In genomic region chr6:115997990-115998585, GRCh38 we compare ENCODE assay signal across 18 cellular contexts.
DNase-seq lines count a peak whose midpoint lies in the region; ATAC-seq, FAIRE-seq and TF ChIP-seq lines count a peak whose summit lies in the region.
"Had no signal": no experiment of that assay in that cellular context is flagged by ENCODE, and none has a peak within 500 bp of the region (broad histone marks: within the 10 kb centered on the region; RNA-seq: fewer than 3 reads in every experiment).

No MANE protein-coding gene starts in this region.

- H3K9me3 ChIP-seq in HEK293 (ENCODE audit: control insufficient read depth, insufficient read depth, low read depth, low read length), result no peaks in the 10 kb centered on the region
- H3K9me3 ChIP-seq in HepG2 (ENCODE audit: low read length), result no peaks in the 10 kb centered on the region
- H3K9me3 ChIP-seq in trophoblast cell (ENCODE audit: insufficient read depth, low read depth, low read length), result no peaks in the 10 kb centered on the region
- no peaks in the 10 kb centered on the region for H3K9me3 ChIP-seq in ascending aorta
- H3K9me3 ChIP-seq: BLaER1, HAP-1 had no signal

- TF ChIP-seq RAD21 in HepG2 (CRISPR knock-in tag; IDR thresholded peaks at IDR 0.05), result no peak

- no peak overlapping the region for H3K14ac ChIP-seq in trophoblast cell (ENCODE audit: low read length)

- H3K4ac ChIP-seq in trophoblast cell (ENCODE audit: low read depth, low read length), result no peak overlapping the region

- H3K18ac ChIP-seq in trophoblast cell (ENCODE audit: low read length), result no peak overlapping the region

- H3K27ac ChIP-seq in HEK293 (ENCODE audit: extremely low read depth, low read depth, low read length) (no peak overlapping the region), HepG2 (ENCODE audit: extremely low read length, insufficient read depth, low read length) (peak overlapping the region; percentile 56), trophoblast cell (ENCODE audit: low read depth, low read length) (no peak overlapping the region), ascending aorta (no peak overlapping the region)
- H3K27ac ChIP-seq: BLaER1, C4-2B had no signal

- DNase-seq in HepG2 (ENCODE audit: low spot score) (peak; percentile 66), trophoblast cell (no peak), GM10248 (ENCODE audit: extremely low spot score) (no peak), activated T-cell treated with anti-CD3 and anti-CD28 coated beads for 4 hours (no peak), ascending aorta (ENCODE audit: low spot score in 2 of 2) (no peak)
- DNase-seq: Calu3; CD4-positive, CD25-positive, alpha-beta regulatory T cell; CD8-positive, alpha-beta T cell; DMS53; DMS79 treated with DMSO at 0.1 percent for 48 hours; GF-D8; GOT3 had no signal

- no peak overlapping the region for H4K12ac ChIP-seq in trophoblast cell (ENCODE audit: low read depth, low read length)

- ATAC-seq in HepG2, result peak; percentile 91
- ATAC-seq: CD8-positive, alpha-beta T cell had no signal

- H3K4me1 ChIP-seq in HEK293 (ENCODE audit: control insufficient read depth, insufficient read depth, low read length) (no peaks in the 10 kb centered on the region), HepG2 (ENCODE audit: insufficient read depth, low read length) (peaks cover 20% of the 10 kb centered on the region), trophoblast cell (ENCODE audit: control insufficient read depth in 1 of 2, insufficient read depth in 2 of 2, low read length in 2 of 2) (no peaks in the 10 kb centered on the region), ascending aorta (no peaks in the 10 kb centered on the region)
- H3K4me1 ChIP-seq: BLaER1, HAP-1 had no signal

- H3K27me3 ChIP-seq in HepG2 (ENCODE audit: control insufficient read depth in 1 of 2, insufficient read depth in 2 of 2, low read length in 2 of 2) (no peaks in the 10 kb centered on the region), trophoblast cell (ENCODE audit: insufficient read depth, low read length) (no peaks in the 10 kb centered on the region), ascending aorta (no peaks in the 10 kb centered on the region)
- H3K27me3 ChIP-seq: BLaER1 had no signal

- H4K20me1 ChIP-seq in HepG2 (ENCODE audit: insufficient read depth, low read length), result 0 out of 2 replicates have a peak, but pooled peaks cover 5% of the 10 kb centered on the region
- H4K20me1 ChIP-seq: BLaER1 had no signal

- H3K79me1 ChIP-seq in trophoblast cell (ENCODE audit: low read length), result no peaks in the 10 kb centered on the region

- H3K79me2 ChIP-seq in HepG2 (ENCODE audit: insufficient read depth, low read length), result no peaks in the 10 kb centered on the region
- no peaks in the 10 kb centered on the region for H3K79me2 ChIP-seq in trophoblast cell (ENCODE audit: control insufficient read depth, insufficient read depth, low read length, poor library complexity)

- no peak for FAIRE-seq in HepG2 (lab: Jason Lieb, UNC)
- FAIRE-seq: GM12892, H54 had no signal

- CTCF ChIA-PET in HEK293 (lab: Yijun Ruan, JAX) (interaction anchor here (0.7 to 1.4 kb wide), 2 partner anchors 9 to 114 kb away, joined by 3 read pairs; no protein-coding TSS in a partner anchor), HepG2 (lab: Yijun Ruan, JAX; ENCODE audit: low intra/inter-chr PET ratio, low total read pairs) (no interaction called here), GM10248 (lab: Yijun Ruan, JAX) (interaction anchor here (1.0 to 2.2 kb wide), 4 partner anchors 12 to 102 kb away, joined by 3 to 7 read pairs (median 4); partner anchors contain the start of gene NT5DC1)

- 40% methylated on average over 5 of the region's 5 CpGs for WGBS in HepG2 (ENCODE audit: low lambda C conversion rate)
- WGBS in trophoblast cell (ENCODE audit: extremely low coverage, insufficient coverage, insufficient read length), result 100% methylated on average over 1 of the region's 5 CpGs

- no peak overlapping the region for H2BK12ac ChIP-seq in trophoblast cell (ENCODE audit: low read length)

- peak overlapping the region; percentile 15 for H3K23ac ChIP-seq in trophoblast cell (ENCODE audit: low read length)

- intact Hi-C loops in HepG2 (cut with micrococcal nuclease; ENCODE audit: unreplicated experiment) (no loop called here), ascending aorta (cut with DNase I) (no loop called here)

- no peak overlapping the region for H4K8ac ChIP-seq in trophoblast cell (ENCODE audit: low read depth, low read length)

- TF ChIP-seq POLR2A in HepG2 (IDR thresholded peaks at IDR 0.05; ENCODE audit: insufficient read depth in 1 of 2, low read depth in 2 of 2, low read length in 2 of 2), result no peak

- POLR2A ChIA-PET in HEK293 (lab: Yijun Ruan, JAX) (interaction anchor here (1.2 kb wide), 1 partner anchor 102 kb away, joined by 3 read pairs; the partner anchor contains the start of gene NT5DC1), HepG2 (lab: Yijun Ruan, JAX) (interaction anchor here (0.7 kb wide), 1 partner anchor 103 kb away, joined by 3 read pairs; no protein-coding TSS in a partner anchor), GM10248 (lab: Yijun Ruan, JAX) (no interaction called here)

- H4K91ac ChIP-seq in trophoblast cell (ENCODE audit: low read depth, low read length), result no peak overlapping the region

- H3K9ac ChIP-seq in HepG2 (ENCODE audit: insufficient read depth, low read depth, low read length), result no peak overlapping the region
- no peak overlapping the region for H3K9ac ChIP-seq in trophoblast cell (ENCODE audit: low read length)
- H3K9ac ChIP-seq: BLaER1 had no signal

- TF ChIP-seq EP300 in HepG2 (IDR thresholded peaks at IDR 0.05; ENCODE audit: low read depth in 2 of 2, low read length in 2 of 2) (no peak), HepG2 (CRISPR knock-in tag; IDR thresholded peaks at IDR 0.05; ENCODE audit: borderline replicate concordance) (no peak)

- peak overlapping the region; percentile 14 for H3K4me2 ChIP-seq in HepG2 (ENCODE audit: low read depth, low read length)
- no peak overlapping the region for H3K4me2 ChIP-seq in trophoblast cell (ENCODE audit: low read length)
- H3K4me2 ChIP-seq: BLaER1 had no signal

- TF ChIP-seq CTCF in HEK293 (tag by site-specific recombination; IDR thresholded peaks at IDR 0.05), result no peak
- no peak for TF ChIP-seq CTCF in HepG2 (CRISPR knock-in tag; IDR thresholded peaks at IDR 0.05)
- TF ChIP-seq CTCF in GM10248 (IDR thresholded peaks at IDR 0.05; ENCODE audit: control extremely low read depth, extremely low read depth, low read depth, missing control alignments), result no peak
- no peak for TF ChIP-seq CTCF in ascending aorta (IDR thresholded peaks at IDR 0.05)

- no TSS peak for BruUV-seq in HepG2 (replicated peaks; lab: Mats Ljungman, UMichigan)

- H2AFZ ChIP-seq in HepG2 (ENCODE audit: low read length) (no peak overlapping the region), trophoblast cell (ENCODE audit: insufficient read depth, low read length, poor library complexity) (no peak overlapping the region)

- H2AK5ac ChIP-seq in trophoblast cell (ENCODE audit: low read length), result no peak overlapping the region

- H3K4me3 ChIP-seq in HEK293 (ENCODE audit: low read depth, low read length) (no peak overlapping the region), HepG2 (replicated peaks in 1 of 3; ENCODE audit: insufficient read depth in 1 of 3, low read depth in 2 of 3, low read length in 3 of 3) (no peak overlapping the region), trophoblast cell (ENCODE audit: low read depth, low read length) (no peak overlapping the region), ascending aorta (no peak overlapping the region)
- H3K4me3 ChIP-seq: BLaER1, HAP-1 had no signal

- H3K36me3 ChIP-seq in HEK293 (ENCODE audit: control insufficient read depth in 2 of 2, insufficient read depth in 1 of 2, low read length in 2 of 2), result peaks cover 0 to 3% of the 10 kb centered on the region in 2 experiments; a peak in 1 of 3 replicates
- peaks cover 4 to 14% of the 10 kb centered on the region in 2 experiments; a peak in 3 of 5 replicates for H3K36me3 ChIP-seq in HepG2 (replicated peaks in 1 of 2; ENCODE audit: control insufficient read depth in 1 of 2, insufficient read depth in 2 of 2, low read length in 2 of 2)
- H3K36me3 ChIP-seq in trophoblast cell (ENCODE audit: control insufficient read depth in 1 of 2, insufficient read depth in 2 of 2, low read length in 2 of 2), result no peaks in the 10 kb centered on the region
- H3K36me3 ChIP-seq in ascending aorta, result peaks cover 8% of the 10 kb centered on the region in 2 donors
- H3K36me3 ChIP-seq: BLaER1, HAP-1 had no signal

- in situ Hi-C loops in HepG2 (cut with HindIII; ENCODE audit: extremely low pct_ligation_motif_present, low pct_unique_long_range_greater_than_20kb), result no loop called here

- H2BK5ac ChIP-seq in trophoblast cell (ENCODE audit: low read depth, low read length, poor library complexity), result no peak overlapping the region

- H2BK120ac ChIP-seq in trophoblast cell (ENCODE audit: insufficient read depth, low read length, poor library complexity), result no peak overlapping the region

TF ChIP-seq in HEK293, 187 proteins besides CTCF, POLR2A, EP300 and RAD21:
- no peak for TF ChIP-seq ZNF157 (tag by site-specific recombination; IDR thresholded peaks at IDR 0.05)
- 0 out of 2 replicates have a peak, but pooled peaks have one; percentile 27 for TF ChIP-seq ZBTB17 (tag by site-specific recombination; IDR thresholded peaks at IDR 0.05)
- TF ChIP-seq KLF1 (tag by site-specific recombination; IDR thresholded peaks at IDR 0.05), result no peak
TF ChIP-seq in HEK293: peak in this region for 1.

TF ChIP-seq in HepG2, 621 proteins besides CTCF, POLR2A, EP300 and RAD21 (continues in another document):
- TF ChIP-seq ZBTB43 (CRISPR knock-in tag; conservative IDR thresholded peaks at IDR 0.05) (0 out of 2 replicates have a peak, but pooled peaks have one; percentile 22), ZBTB20 (CRISPR knock-in tag; IDR thresholded peaks at IDR 0.05; ENCODE audit: borderline replicate concordance, low read depth) (0 out of 2 replicates have a peak, but pooled peaks have one; percentile 26)

Comparison
In these comparisons a context has a peak if more than half of its experiments do, and no peak if none do; other contexts are left out.
1. Of the 63 proteins assayed by ChIP-seq in both HepG2 and HEK293: peak only in HepG2: ZBTB20, ZNF280D and ZNF292; only in HEK293: none; in both: none; in neither: 60.